ENCODE assay signal across 2 cellular contexts in genomic region chr2:40435426-40436092, GRCh38.
TF ChIP-seq lines count a peak whose summit lies in the region.

No MANE protein-coding gene starts in this region.

TF ChIP-seq in A549, 52 proteins besides CTCF, POLR2A, EP300 and RAD21 (continued from another document):
- TF ChIP-seq RARB (CRISPR knock-in tag; IDR thresholded peaks at IDR 0.05) (no peak), POLR2AphosphoS2 (conservative IDR thresholded peaks at IDR 0.05; ENCODE audit: low read length) (no peak), ATOH8 (CRISPR knock-in tag; IDR thresholded peaks at IDR 0.05; ENCODE audit: low read depth) (no peak), FOSL2 (IDR thresholded peaks at IDR 0.05) (no peak), FOSL2 (CRISPR knock-in tag; IDR thresholded peaks at IDR 0.05) (no peak), GATA3 (IDR thresholded peaks at IDR 0.05; ENCODE audit: borderline replicate concordance) (no peak)

TF ChIP-seq in endothelial cell of umbilical vein, 7 proteins besides CTCF, POLR2A, EP300 and RAD21 (continued from another document):
- TF ChIP-seq JUN (IDR thresholded peaks at IDR 0.05; ENCODE audit: borderline replicate concordance, insufficient read depth, insufficient read length, low read depth) (no peak), MAX (IDR thresholded peaks at IDR 0.05; ENCODE audit: insufficient read depth, insufficient read length) (no peak), GATA2 (IDR thresholded peaks at IDR 0.05; ENCODE audit: insufficient read depth, insufficient read length, low read depth, low read length) (no peak), FOS (IDR thresholded peaks at IDR 0.05; ENCODE audit: borderline replicate concordance, insufficient read depth, low read length) (no peak), MYC (IDR thresholded peaks at IDR 0.05; ENCODE audit: low read depth, low read length) (no peak), EZH2 (IDR thresholded peaks at IDR 0.05; ENCODE audit: borderline replicate concordance, low read depth, low read length, severe bottlenecking) (no peak)
